ENCODE assay signal across 15 cellular contexts in the genomic region with DNA sequence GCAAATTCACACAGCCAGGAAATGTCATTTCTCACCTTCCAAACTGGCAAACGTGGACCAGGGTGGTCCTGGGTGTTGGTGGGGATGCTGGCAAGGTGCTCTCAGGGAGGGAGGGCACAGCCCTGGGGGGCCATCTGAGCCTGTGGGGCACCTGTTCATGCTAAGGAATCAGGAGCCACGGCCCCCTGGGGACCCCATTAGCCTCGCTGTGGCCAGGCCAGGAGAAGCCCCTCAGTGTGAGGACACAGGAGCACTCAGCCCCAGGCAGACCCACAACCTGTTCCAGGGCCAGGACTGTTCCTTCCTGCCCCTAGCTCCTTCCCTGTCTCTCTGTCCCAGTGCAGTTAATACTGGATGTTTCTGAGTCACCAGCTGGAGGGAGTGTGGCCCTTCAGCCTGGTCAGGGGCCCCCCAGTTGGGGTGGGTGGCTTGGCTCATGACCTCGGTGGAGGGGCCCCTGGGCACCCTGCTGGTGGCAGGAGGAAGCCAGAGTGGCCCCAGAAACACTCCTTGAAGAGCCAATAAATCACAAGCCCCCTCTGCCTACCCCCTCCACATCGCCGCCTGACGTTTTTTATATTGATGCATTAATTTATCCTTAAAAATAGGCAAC. TPM values are rescaled to one million over a fixed set of nuclear protein-coding genes. Genes with fewer than 3 reads are reported as not detected.
DNase-seq lines count a peak whose midpoint lies in the region; ATAC-seq and TF ChIP-seq lines count a peak whose summit lies in the region.
"Had no signal": no experiment of that assay in that cellular context is flagged by ENCODE, and none has a peak within 500 bp of the region (broad histone marks: within the 10 kb centered on the region; RNA-seq: fewer than 3 reads in every experiment).

No MANE protein-coding gene starts in this region.

- H2AK9ac ChIP-seq in IMR-90 (replicated peaks; ENCODE audit: low read depth, low read length, poor library complexity): peak overlapping the region; percentile 23

- H3K79me1 ChIP-seq in IMR-90 (ENCODE audit: low read depth in 1 of 2, low read length in 2 of 2): peaks cover 2 to 3% of the 10 kb centered on the region in 2 experiments; a peak in 2 of 4 replicates

- TF ChIP-seq RAD21 in IMR-90 (IDR thresholded peaks at IDR 0.05; ENCODE audit: low read length): no peak

- H3K4me1 Mint-ChIP-seq in activated CD4-positive, alpha-beta T cell treated with anti-CD3 and anti-CD28 coated beads for 36 hours: peaks cover 7% of the 10 kb centered on the region
- peaks cover 53% of the 10 kb centered on the region for H3K4me1 Mint-ChIP-seq in neural progenitor cell

- no peaks in the 10 kb centered on the region for H3K9me3 ChIP-seq in IMR-90 (ENCODE audit: control insufficient read depth, insufficient read depth, low read length)
- no peaks in the 10 kb centered on the region for H3K9me3 ChIP-seq in neural progenitor cell (ENCODE audit: low read depth)
- H3K9me3 ChIP-seq in psoas muscle: no peaks in the 10 kb centered on the region
- H3K9me3 ChIP-seq: A549, Peyer's patch had no signal

- H3K14ac ChIP-seq in IMR-90 (replicated peaks; ENCODE audit: low read depth, low read length): no peak overlapping the region

- TF ChIP-seq POLR2A in IMR-90 (IDR thresholded peaks at IDR 0.05; ENCODE audit: low read depth, low read length): no peak

- H2AFZ ChIP-seq in IMR-90 (replicated peaks; ENCODE audit: low read length, poor library complexity): no peak overlapping the region
- no peak overlapping the region for H2AFZ ChIP-seq in neural progenitor cell (replicated peaks)

- BruUV-seq in IMR-90 (replicated peaks; lab: Mats Ljungman, UMichigan): no TSS peak

- no peaks in the 10 kb centered on the region for H3K9me3 Mint-ChIP-seq in activated CD4-positive, alpha-beta T cell treated with anti-CD3 and anti-CD28 coated beads for 36 hours (ENCODE audit: low read depth)
- no peaks in the 10 kb centered on the region for H3K9me3 Mint-ChIP-seq in neural progenitor cell
- H3K9me3 Mint-ChIP-seq: activated naive CD4-positive, alpha-beta T cell treated with anti-CD3 and anti-CD28 coated beads, Interleukin-2, amount 50 U/mL, for 72 hours had no signal

- H3K79me2 ChIP-seq in neural progenitor cell (ENCODE audit: low read depth): no peaks in the 10 kb centered on the region

- TF ChIP-seq CTCF in IMR-90 (conservative IDR thresholded peaks at IDR 0.05; ENCODE audit: low read depth, low read length): no peak
- TF ChIP-seq CTCF in neural progenitor cell (IDR thresholded peaks at IDR 0.05): no peak
- no peak for TF ChIP-seq CTCF in psoas muscle (IDR thresholded peaks at IDR 0.05)

- no peak overlapping the region for H3K27ac Mint-ChIP-seq in activated CD4-positive, alpha-beta T cell treated with anti-CD3 and anti-CD28 coated beads for 36 hours
- peak overlapping the region; percentile 13 for H3K27ac Mint-ChIP-seq in neural progenitor cell
- H3K27ac Mint-ChIP-seq: activated naive CD4-positive, alpha-beta T cell treated with anti-CD3 and anti-CD28 coated beads, Interleukin-2, amount 50 U/mL, for 72 hours had no signal

- H3K27me3 ChIP-seq in IMR-90 (ENCODE audit: control insufficient read depth, insufficient read depth, low read length) (peaks cover 17% of the 10 kb centered on the region; the same call in 1 of the 2 replicates), neural progenitor cell (peaks cover 44% of the 10 kb centered on the region), psoas muscle (ENCODE audit: insufficient read depth in 3 of 3, low read length in 2 of 3) (no peaks in the 10 kb centered on the region)
- H3K27me3 ChIP-seq: Peyer's patch had no signal

- no peak overlapping the region for H4K91ac ChIP-seq in IMR-90 (ENCODE audit: insufficient read depth, low read depth, low read length)

- H3F3A ChIP-seq in neural progenitor cell (ENCODE audit: low read depth): peaks cover 34% of the 10 kb centered on the region

- no peak overlapping the region for H4K5ac ChIP-seq in IMR-90 (ENCODE audit: low read depth, low read length)

- no peak for DNase-seq in activated CD4-positive, alpha-beta T cell treated with anti-CD3 and anti-CD28 coated beads for 36 hours
- DNase-seq in activated CD4-positive, alpha-beta T cell treated with anti-CD3 and anti-CD28 coated beads for 48 hours: no peak
- DNase-seq in IMR-90 (no peak), ecto neural progenitor cell (ENCODE audit: low spot score) (peak; percentile 58), neural progenitor cell (ENCODE audit: low spot score) (no peak), NCI-H146 (lab: John Stamatoyannopoulos, UW) (no peak), psoas muscle (no peak), amygdala (lab: John Stamatoyannopoulos, UW) (no peak)
- DNase-seq: cerebellar nuclear complex, left cardiac atrium, NCI-H187 treated with DMSO at 0.1 percent for 48 hours, NCI-H524 treated with DMSO at 0.1 percent for 48 hours, Peyer's patch had no signal

- POLR2A ChIA-PET in activated CD4-positive, alpha-beta T cell treated with anti-CD3 and anti-CD28 coated beads for 36 hours (lab: Charles Lee): interaction anchor here (0.6 kb wide), 1 partner anchor 318 kb away, joined by 3 read pairs; no protein-coding TSS in a partner anchor
- POLR2A ChIA-PET in IMR-90 (lab: Charles Lee; ENCODE audit: unreplicated experiment): interaction anchor here (1.2 kb wide), 1 partner anchor 22 kb away, joined by 4 read pairs; a partner anchor contains a TSS

- H3K27me3 Mint-ChIP-seq in activated CD4-positive, alpha-beta T cell treated with anti-CD3 and anti-CD28 coated beads for 36 hours: peaks cover 4% of the 10 kb centered on the region
- H3K27me3 Mint-ChIP-seq in neural progenitor cell (ENCODE audit: insufficient read depth, low read depth): peaks cover 10% of the 10 kb centered on the region

- no peak overlapping the region for H3K4ac ChIP-seq in IMR-90 (ENCODE audit: low read depth, low read length)

- no peak overlapping the region for H3K27ac ChIP-seq in IMR-90 (ENCODE audit: insufficient read depth, low read length)
- H3K27ac ChIP-seq in neural progenitor cell: no peak overlapping the region
- H3K27ac ChIP-seq in psoas muscle: no peak overlapping the region

- H3K4me2 ChIP-seq in IMR-90 (ENCODE audit: low read depth, low read length) (no peak overlapping the region), neural progenitor cell (peak overlapping the region; percentile 81)

- in situ Hi-C loops in IMR-90 (cut with MboI; ENCODE audit: low sequenced_read_pairs): no loop called here

- no peak overlapping the region for H3K23ac ChIP-seq in IMR-90 (ENCODE audit: low read depth, low read length)

- H3K18ac ChIP-seq in IMR-90 (ENCODE audit: low read depth, low read length): no peak overlapping the region

- H2AK5ac ChIP-seq in IMR-90 (ENCODE audit: low read depth, low read length): no peak overlapping the region

- H3K4me3 ChIP-seq in IMR-90 (ENCODE audit: insufficient read depth, low read depth, low read length) (no peak overlapping the region), neural progenitor cell (no peak overlapping the region), psoas muscle (no peak overlapping the region)
- H3K4me3 ChIP-seq: A549, Peyer's patch had no signal

- H3K36me3 ChIP-seq in IMR-90 (ENCODE audit: control insufficient read depth, insufficient read depth, low read length) (no peaks in the 10 kb centered on the region), neural progenitor cell (no peaks in the 10 kb centered on the region), psoas muscle (ENCODE audit: insufficient read depth in 1 of 2, low read depth in 1 of 2) (no peaks in the 10 kb centered on the region)
- H3K36me3 ChIP-seq: Peyer's patch had no signal

- peak overlapping the region; percentile 39 for H3K4me3 Mint-ChIP-seq in activated CD4-positive, alpha-beta T cell treated with anti-CD3 and anti-CD28 coated beads for 36 hours
- peak overlapping the region; percentile 79 for H3K4me3 Mint-ChIP-seq in neural progenitor cell

- intact Hi-C loops in activated CD4-positive, alpha-beta T cell treated with anti-CD3 and anti-CD28 coated beads for 36 hours (cut with DNase I, micrococcal nuclease): loop anchor here in 1 of 2 experiments (5.0 kb wide), 1 partner anchor 498 kb away; a partner anchor contains a TSS
- intact Hi-C loops in IMR-90 (cut with micrococcal nuclease) (no loop called here), psoas muscle (cut with DNase I) (no loop called here)

- H2BK20ac ChIP-seq in IMR-90 (ENCODE audit: low read depth, low read length): no peak overlapping the region

- H3K9ac ChIP-seq in IMR-90 (ENCODE audit: low read depth, low read length) (no peak overlapping the region), neural progenitor cell (no peak overlapping the region)

- no peak overlapping the region for H2BK15ac ChIP-seq in IMR-90 (ENCODE audit: low read depth, low read length)

- H3K9me1 ChIP-seq in IMR-90 (ENCODE audit: insufficient read depth, low read length): peaks cover 2% of the 10 kb centered on the region

- H3K4me1 ChIP-seq in IMR-90 (ENCODE audit: control insufficient read depth, insufficient read depth, low read length) (peaks cover 4% of the 10 kb centered on the region; the same call in 1 of the 2 replicates), neural progenitor cell (peaks cover 25% of the 10 kb centered on the region), psoas muscle (peaks cover 4% of the 10 kb centered on the region)

- no peak overlapping the region for H4K8ac ChIP-seq in IMR-90 (ENCODE audit: low read depth in 2 of 2, low read length in 2 of 2)

- H3K36me3 Mint-ChIP-seq in activated CD4-positive, alpha-beta T cell treated with anti-CD3 and anti-CD28 coated beads for 36 hours (ENCODE audit: low read depth): no peaks in the 10 kb centered on the region
- H3K36me3 Mint-ChIP-seq in neural progenitor cell: no peaks in the 10 kb centered on the region
- H3K36me3 Mint-ChIP-seq: activated naive CD4-positive, alpha-beta T cell treated with anti-CD3 and anti-CD28 coated beads, Interleukin-2, amount 50 U/mL, for 72 hours had no signal

- CTCF ChIA-PET in activated CD4-positive, alpha-beta T cell treated with anti-CD3 and anti-CD28 coated beads for 36 hours (lab: Charles Lee): interaction anchor here (0.6 to 0.8 kb wide), 2 partner anchors 8 to 1414 kb away, joined by 3 read pairs; no protein-coding TSS in a partner anchor
- CTCF ChIA-PET in IMR-90 (lab: Yijun Ruan, JAX): no interaction called here

- dilution Hi-C loops in IMR-90 (cut with HindIII; ENCODE audit: low sequenced_read_pairs, unreplicated experiment): no loop called here

- H2BK120ac ChIP-seq in IMR-90 (ENCODE audit: low read depth, low read length): no peak overlapping the region

- H4K20me1 ChIP-seq in IMR-90 (ENCODE audit: insufficient read depth, low read length) (no peaks in the 10 kb centered on the region), neural progenitor cell (ENCODE audit: low read depth) (no peaks in the 10 kb centered on the region)

- no CpG with 5 or more reads among the region's 7 CpGs for WGBS in IMR-90 (ENCODE audit: extremely low coverage in 2 of 2, insufficient read length in 1 of 2), 2 experiments
- 63 to 84% (median 72%) methylated on average over 7 of the region's 7 CpGs for WGBS in psoas muscle, 3 donors

- no peak for ATAC-seq in activated CD4-positive, alpha-beta T cell treated with anti-CD3 and anti-CD28 coated beads for 36 hours
- ATAC-seq in IMR-90 (ENCODE audit: low read depth): no peak
- ATAC-seq in psoas muscle: no peak
- ATAC-seq: activated naive CD4-positive, alpha-beta T cell treated with anti-CD3 and anti-CD28 coated beads, Interleukin-2, amount 50 U/mL, for 72 hours; left cardiac atrium had no signal

- no peak overlapping the region for H3K56ac ChIP-seq in IMR-90 (ENCODE audit: extremely low read depth, insufficient read depth, low read length)

- no peak overlapping the region for H2BK5ac ChIP-seq in IMR-90 (ENCODE audit: low read depth, low read length, poor library complexity, severe bottlenecking)

RNA-seq across cellular contexts. Expression of a gene that starts 22.5 kb away (rescaled TPM):
- total RNA-seq in activated CD4-positive, alpha-beta T cell treated with anti-CD3 and anti-CD28 coated beads for 36 hours: 1,000 to 10,000 TPM; 4,119 to 5,987 TPM
- 12,144 and 15,732 TPM in 2 replicates for total RNA-seq in IMR-90 (2012; rRNA removed)
- 10,271 and 10,907 TPM in 2 replicates for polyA plus RNA-seq in IMR-90 (2012; rRNA removed)
- polyA plus RNA-seq in IMR-90 (2012; cell fraction: cytosol; rRNA removed): 46,606 and 47,328 TPM in 2 replicates
- 8,917 and 28,399 TPM in 2 replicates for polyA plus RNA-seq in IMR-90 (2012; cell fraction: nucleus; rRNA removed; ENCODE audit: low replicate concordance)
- 1,228 and 2,405 TPM in 2 replicates for total RNA-seq in neural progenitor cell (ENCODE audit: low replicate concordance)
- total RNA-seq in psoas muscle: 100 to 1,000 TPM; 341 to 567 (median 431) TPM
- polyA plus RNA-seq in psoas muscle: 100 to 1,000 TPM; 150 to 620 (median 219) TPM

RNA-seq across cellular contexts. Expression of a gene that starts 38.1 kb away (rescaled TPM):
- total RNA-seq in activated CD4-positive, alpha-beta T cell treated with anti-CD3 and anti-CD28 coated beads for 36 hours: under 1 TPM; 0.23 to 0.58 TPM
- total RNA-seq in IMR-90 (2012; rRNA removed) (0.18 and 0.28 TPM in 2 replicates), neural progenitor cell (ENCODE audit: low replicate concordance) (0.28 TPM in 1 of 2 replicates, not detected in the other), psoas muscle (under 1 TPM in 3 of 4 donors, not detected in 1; 0.13 to 0.71 (median 0.38) TPM)
- polyA plus RNA-seq in IMR-90 (2012; rRNA removed) (0.84 and 1.1 TPM in 2 replicates), psoas muscle (under 1 TPM; 0.08 to 0.09 (median 0.08) TPM)
- polyA plus RNA-seq in IMR-90 (2012; cell fraction: cytosol; rRNA removed): 0.22 and 0.96 TPM in 2 replicates
- 2.6 and 6.7 TPM in 2 replicates for polyA plus RNA-seq in IMR-90 (2012; cell fraction: nucleus; rRNA removed; ENCODE audit: low replicate concordance)
